ENCODE assay signal across 8 cellular contexts in genomic region chr5:98775246-98775961, GRCh38. TPM values are rescaled to one million over a fixed set of nuclear protein-coding genes. Genes with fewer than 3 reads are reported as not detected.
DNase-seq lines count a peak whose midpoint lies in the region; ATAC-seq, FAIRE-seq and TF ChIP-seq lines count a peak whose summit lies in the region.

No MANE protein-coding gene starts in this region.

- intact Hi-C loops in activated CD4-positive, alpha-beta T cell treated with anti-CD3 and anti-CD28 coated beads, Interleukin-2, amount 10 ng/mL, durations not matched to agents 24 days and 14 days (cut with micrococcal nuclease) = loop anchor here (2.0 to 10.0 kb wide), 2 partner anchors 21 to 541 kb away; no protein-coding TSS in a partner anchor
- intact Hi-C loops in kidney (cut with DNase I) = no loop called here

- no peak for FAIRE-seq in kidney (lab: Jason Lieb, UNC)

- H3K36me3 Mint-ChIP-seq in activated CD4-positive, alpha-beta T cell treated with anti-CD3 and anti-CD28 coated beads, Interleukin-2, amount 10 ng/mL, durations not matched to agents 24 days and 14 days (ENCODE audit: low read depth) = no peaks in the 10 kb centered on the region
- H3K36me3 Mint-ChIP-seq in activated naive CD8-positive, alpha-beta T cell treated with anti-CD3 and anti-CD28 coated beads, Interleukin-2, amount 10 ng/mL, durations not matched to agents 7 days and 5 days = no peaks in the 10 kb centered on the region

- H3K9me3 ChIP-seq in kidney (ENCODE audit: control insufficient read depth in 1 of 2, low read length in 2 of 2) (no peaks in the 10 kb centered on the region), stomach smooth muscle (ENCODE audit: control insufficient read depth in 2 of 2, low read length in 2 of 2) (no peaks in the 10 kb centered on the region)

- H3K9ac ChIP-seq in kidney (ENCODE audit: low read length in 2 of 2) (peak overlapping the region in 1 of 2 donors; percentile 75), stomach smooth muscle (ENCODE audit: low read length in 2 of 2) (peak overlapping the region; percentile 37 to 76)

- H3K27ac ChIP-seq in kidney (ENCODE audit: low read depth in 2 of 2, low read length in 2 of 2) (no peak overlapping the region), stomach smooth muscle (ENCODE audit: low read length) (peak overlapping the region; percentile 77)

- DNase-seq in activated CD4-positive, alpha-beta T cell treated with anti-CD3 and anti-CD28 coated beads, Interleukin-2, amount 10 ng/mL, durations not matched to agents 24 days and 14 days = no peak
- no peak for DNase-seq in activated CD4-positive, alpha-beta T cell treated with anti-CD3 and anti-CD28 coated beads for 48 hours
- no peak for DNase-seq in activated naive CD8-positive, alpha-beta T cell treated with anti-CD3 and anti-CD28 coated beads, Interleukin-2, amount 10 ng/mL, durations not matched to agents 7 days and 5 days
- DNase-seq in kidney (no peak), NCI-H774 (lab: John Stamatoyannopoulos, UW) (no peak)

- no peak for TF ChIP-seq CTCF in kidney (IDR thresholded peaks at IDR 0.05; ENCODE audit: borderline replicate concordance, extremely low read depth, insufficient read depth)

- no peak for ATAC-seq in activated naive CD8-positive, alpha-beta T cell treated with anti-CD3 and anti-CD28 coated beads, Interleukin-2, amount 10 ng/mL, durations not matched to agents 7 days and 5 days (ENCODE audit: low read depth)
- no peak for ATAC-seq in HG02571 (IDR thresholded peaks at IDR 0.05; ENCODE audit: unreplicated experiment)
- ATAC-seq in HG03196 (IDR thresholded peaks at IDR 0.05; ENCODE audit: unreplicated experiment) = no peak

- H3K4me3 ChIP-seq in kidney (ENCODE audit: low read length in 2 of 2) (peak overlapping the region; percentile 77 to 90), stomach smooth muscle (ENCODE audit: low read length in 2 of 2) (peak overlapping the region; percentile 86 to 98)

- H3K9me3 Mint-ChIP-seq in activated CD4-positive, alpha-beta T cell treated with anti-CD3 and anti-CD28 coated beads, Interleukin-2, amount 10 ng/mL, durations not matched to agents 24 days and 14 days = no peaks in the 10 kb centered on the region
- no peaks in the 10 kb centered on the region for H3K9me3 Mint-ChIP-seq in activated naive CD8-positive, alpha-beta T cell treated with anti-CD3 and anti-CD28 coated beads, Interleukin-2, amount 10 ng/mL, durations not matched to agents 7 days and 5 days

- no peaks in the 10 kb centered on the region for H3K27me3 ChIP-seq in stomach smooth muscle (ENCODE audit: control insufficient read depth in 1 of 2, insufficient read depth in 2 of 2, low read length in 2 of 2)

- peaks cover 14 to 16% of the 10 kb centered on the region in 2 donors for H3K4me1 ChIP-seq in kidney (ENCODE audit: control insufficient read depth in 1 of 2, insufficient read depth in 1 of 2, low read depth in 1 of 2, low read length in 2 of 2)
- peaks cover 16% of the 10 kb centered on the region for H3K4me1 ChIP-seq in stomach smooth muscle (ENCODE audit: control insufficient read depth, insufficient read depth, low read length)

- peaks cover 24% of the 10 kb centered on the region for H3K4me1 Mint-ChIP-seq in activated CD4-positive, alpha-beta T cell treated with anti-CD3 and anti-CD28 coated beads, Interleukin-2, amount 10 ng/mL, durations not matched to agents 24 days and 14 days
- H3K4me1 Mint-ChIP-seq in activated naive CD8-positive, alpha-beta T cell treated with anti-CD3 and anti-CD28 coated beads, Interleukin-2, amount 10 ng/mL, durations not matched to agents 7 days and 5 days = peaks cover 28% of the 10 kb centered on the region

- H3K27me3 Mint-ChIP-seq in activated CD4-positive, alpha-beta T cell treated with anti-CD3 and anti-CD28 coated beads, Interleukin-2, amount 10 ng/mL, durations not matched to agents 24 days and 14 days = peaks cover 58% of the 10 kb centered on the region
- H3K27me3 Mint-ChIP-seq in activated naive CD8-positive, alpha-beta T cell treated with anti-CD3 and anti-CD28 coated beads, Interleukin-2, amount 10 ng/mL, durations not matched to agents 7 days and 5 days = peaks cover 30% of the 10 kb centered on the region

- H3K4me3 Mint-ChIP-seq in activated CD4-positive, alpha-beta T cell treated with anti-CD3 and anti-CD28 coated beads, Interleukin-2, amount 10 ng/mL, durations not matched to agents 24 days and 14 days = peak overlapping the region; percentile 90
- H3K4me3 Mint-ChIP-seq in activated naive CD8-positive, alpha-beta T cell treated with anti-CD3 and anti-CD28 coated beads, Interleukin-2, amount 10 ng/mL, durations not matched to agents 7 days and 5 days = peak overlapping the region; percentile 90

- POLR2A ChIA-PET in activated naive CD8-positive, alpha-beta T cell treated with anti-CD3 and anti-CD28 coated beads, Interleukin-2, amount 10 ng/mL, durations not matched to agents 7 days and 5 days (lab: Charles Lee) = no interaction called here

- H3K36me3 ChIP-seq in kidney (ENCODE audit: control insufficient read depth in 1 of 2, insufficient read depth in 2 of 2, low read length in 2 of 2) (peaks cover 0 to under 1% of the 10 kb centered on the region in 2 donors), stomach smooth muscle (ENCODE audit: control insufficient read depth in 2 of 2, insufficient read depth in 2 of 2, low read length in 2 of 2) (peaks cover 6% of the 10 kb centered on the region in 2 donors)

- no peak overlapping the region for H3K27ac Mint-ChIP-seq in activated CD4-positive, alpha-beta T cell treated with anti-CD3 and anti-CD28 coated beads, Interleukin-2, amount 10 ng/mL, durations not matched to agents 24 days and 14 days
- H3K27ac Mint-ChIP-seq in activated naive CD8-positive, alpha-beta T cell treated with anti-CD3 and anti-CD28 coated beads, Interleukin-2, amount 10 ng/mL, durations not matched to agents 7 days and 5 days = no peak overlapping the region

RNA-seq across cellular contexts. Expression of gene RGMB, which starts 1.9 kb away (rescaled TPM):
- total RNA-seq in activated CD4-positive, alpha-beta T cell treated with anti-CD3 and anti-CD28 coated beads, Interleukin-2, amount 10 ng/mL, durations not matched to agents 24 days and 14 days = 0.35 and 0.90 TPM in 2 replicates
- total RNA-seq in activated naive CD8-positive, alpha-beta T cell treated with anti-CD3 and anti-CD28 coated beads, Interleukin-2, amount 10 ng/mL, durations not matched to agents 7 days and 5 days = 1 to 10 TPM; 4.6 to 4.9 TPM
- total RNA-seq in kidney = 12.2 TPM
- 4.0 TPM for polyA plus RNA-seq in kidney (ENCODE audit: insufficient read depth, low read depth, low replicate concordance)
